18 cellular contexts compared by ENCODE assay signal in the genomic region with DNA sequence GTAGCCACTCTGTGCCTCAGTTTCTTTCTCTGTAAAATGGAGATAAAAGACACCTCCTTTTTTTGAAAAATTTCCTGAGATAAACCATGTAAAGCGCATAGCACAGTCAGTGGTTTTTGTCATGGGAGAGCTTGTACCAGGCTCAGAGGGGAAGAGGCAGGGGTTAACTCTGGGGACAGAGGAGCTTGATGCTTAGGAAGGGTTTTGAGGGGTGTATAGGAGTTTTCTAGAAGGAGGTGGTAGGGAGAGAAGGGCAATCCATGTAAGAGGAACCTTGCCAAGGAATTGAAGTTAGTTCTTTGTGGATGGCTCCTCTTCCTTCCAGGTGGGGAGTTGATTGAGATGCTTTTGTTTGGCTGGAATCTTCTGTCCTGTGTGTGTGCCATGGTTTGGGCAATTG.
"Had no signal": no experiment of that assay in that cellular context is flagged by ENCODE, and none has a peak within 500 bp of the region (broad histone marks: within the 10 kb centered on the region; RNA-seq: fewer than 3 reads in every experiment).

No MANE protein-coding gene starts in this region.

- H3K4me1 ChIP-seq: suprapubic skin had no signal

- H3K36me3 Mint-ChIP-seq: activated naive CD8-positive, alpha-beta T cell treated with anti-CD3 and anti-CD28 coated beads, Interleukin-2, amount 10 ng/mL, durations not matched to agents 7 days and 5 days; natural killer cell treated with Interleukin-12 subunit alpha and Interleukin-12 subunit beta and Interleukin-15 and Interleukin-18, amount 100 ng/mL, for 72 hours had no signal

- H3K27ac ChIP-seq: suprapubic skin had no signal

- H3K4me1 Mint-ChIP-seq: activated CD4-positive, alpha-beta T cell treated with anti-CD3 and anti-CD28 coated beads, Interleukin-2, amount 10 ng/mL, durations not matched to agents 7 days and 5 days; activated naive CD8-positive, alpha-beta T cell treated with anti-CD3 and anti-CD28 coated beads, Interleukin-2, amount 10 ng/mL, durations not matched to agents 7 days and 5 days had no signal

- H3K9me3 ChIP-seq: suprapubic skin had no signal

- H3K27me3 ChIP-seq: suprapubic skin had no signal

- H3K4me3 Mint-ChIP-seq: activated CD4-positive, alpha-beta T cell treated with anti-CD3 and anti-CD28 coated beads, Interleukin-2, amount 10 ng/mL, durations not matched to agents 7 days and 5 days; activated naive CD8-positive, alpha-beta T cell treated with anti-CD3 and anti-CD28 coated beads, Interleukin-2, amount 10 ng/mL, durations not matched to agents 7 days and 5 days; dendritic cell treated with granulocyte-macrophage colony-stimulating factor and Interleukin-4, amounts not matched to agents 40 ng/mL and 50 ng/mL, for 4 days; natural killer cell treated with Interleukin-12 subunit alpha and Interleukin-12 subunit beta and Interleukin-15 and Interleukin-18, amount 100 ng/mL, for 72 hours had no signal

- ATAC-seq: natural killer cell treated with Interleukin-12 subunit alpha and Interleukin-12 subunit beta and Interleukin-15 and Interleukin-18, amount 100 ng/mL, for 72 hours; right cardiac atrium; stimulated activated naive CD8-positive, alpha-beta T cell treated with anti-CD3 and anti-CD28 coated beads, Interleukin-15, Interleukin-2, amounts not matched to agents 100 U/mL and 50 U/mL, for 24 hours had no signal

- H3K27ac Mint-ChIP-seq: activated CD4-positive, alpha-beta T cell treated with anti-CD3 and anti-CD28 coated beads, Interleukin-2, amount 10 ng/mL, durations not matched to agents 7 days and 5 days; activated naive CD8-positive, alpha-beta T cell treated with anti-CD3 and anti-CD28 coated beads, Interleukin-2, amount 10 ng/mL, durations not matched to agents 7 days and 5 days; dendritic cell treated with granulocyte-macrophage colony-stimulating factor and Interleukin-4, amounts not matched to agents 40 ng/mL and 50 ng/mL, for 4 days had no signal

- H3K9me3 Mint-ChIP-seq: activated CD4-positive, alpha-beta T cell treated with anti-CD3 and anti-CD28 coated beads, Interleukin-2, amount 10 ng/mL, durations not matched to agents 7 days and 5 days; activated naive CD8-positive, alpha-beta T cell treated with anti-CD3 and anti-CD28 coated beads, Interleukin-2, amount 10 ng/mL, durations not matched to agents 7 days and 5 days; dendritic cell treated with granulocyte-macrophage colony-stimulating factor and Interleukin-4, amounts not matched to agents 40 ng/mL and 50 ng/mL, for 4 days; natural killer cell treated with Interleukin-12 subunit alpha and Interleukin-12 subunit beta and Interleukin-15 and Interleukin-18, amount 100 ng/mL, for 72 hours had no signal

- DNase-seq: activated CD4-positive, alpha-beta T cell treated with anti-CD3 and anti-CD28 coated beads, Interleukin-2, amount 10 ng/mL, durations not matched to agents 7 days and 5 days; activated CD8-positive, alpha-beta memory T cell treated with anti-CD3 and anti-CD28 coated beads for 24 hours; activated naive CD8-positive, alpha-beta T cell treated with anti-CD3 and anti-CD28 coated beads, Interleukin-2, amount 10 ng/mL, durations not matched to agents 7 days and 5 days; anterior cingulate cortex; cerebellar nuclear complex; effector memory CD4-positive, alpha-beta T cell; foreskin fibroblast; head of caudate nucleus; kidney glomerular epithelial cell; left ventricle myocardium superior; mesenchymal stem cell; right cardiac atrium; small intestine; stimulated activated CD4-positive, alpha-beta T cell treated with anti-CD3 and anti-CD28 coated beads, Interleukin-4, amount 100 ng/mL, for 24 hours; stimulated activated naive CD8-positive, alpha-beta T cell treated with anti-CD3 and anti-CD28 coated beads, Interleukin-15, Interleukin-2, amounts not matched to agents 100 U/mL and 50 U/mL, for 24 hours had no signal

- H3K4me3 ChIP-seq: suprapubic skin had no signal

- H3K27me3 Mint-ChIP-seq: activated CD4-positive, alpha-beta T cell treated with anti-CD3 and anti-CD28 coated beads, Interleukin-2, amount 10 ng/mL, durations not matched to agents 7 days and 5 days had no signal
